Comparison of ENCODE assay signal across 13 cellular contexts in genomic region chr7:26958834-26959233, GRCh38.
DNase-seq lines count a peak whose midpoint lies in the region; ATAC-seq and TF ChIP-seq lines count a peak whose summit lies in the region.
"Had no signal": no experiment of that assay in that cellular context is flagged by ENCODE, and none has a peak within 500 bp of the region (broad histone marks: within the 10 kb centered on the region; RNA-seq: fewer than 3 reads in every experiment).

No MANE protein-coding gene starts in this region.

- POLR2A ChIA-PET in RWPE1 (lab: Yijun Ruan, JAX; ENCODE audit: low non-redundant PET) = no interaction called here

- peak overlapping the region; percentile 55 for H3K9ac ChIP-seq in skeletal muscle satellite cell (ENCODE audit: low read depth, low read length)
- H3K9ac ChIP-seq: parathyroid adenoma had no signal

- intact Hi-C loops in left lung (cut with DNase I) = no loop called here

- H3K4me2 ChIP-seq in skeletal muscle satellite cell (ENCODE audit: low read length) = peak overlapping the region; percentile 49

- peak; percentile 46 for DNase-seq in GM04504 (ENCODE audit: low read depth)
- DNase-seq in RWPE1 (ENCODE audit: low spot score) = peak; percentile 67
- DNase-seq in fibroblast of pulmonary artery (ENCODE audit: low read depth) = peak; percentile 35
- DNase-seq in left lung = no peak
- no peak for DNase-seq in NCI-H187 (lab: John Stamatoyannopoulos, UW)
- DNase-seq: DMS 273 treated with DMSO at 0.1 percent for 48 hours; heart right ventricle; stimulated activated CD4-positive, alpha-beta T cell treated with anti-CD3 and anti-CD28 coated beads, Interleukin-2, amount 100 ng/mL, for 48 hours had no signal

- no peak for ATAC-seq in left lung
- ATAC-seq in HG03565 (IDR thresholded peaks at IDR 0.05; ENCODE audit: unreplicated experiment) = no peak
- ATAC-seq: heart right ventricle had no signal

- no peak overlapping the region for H3K27ac ChIP-seq in RWPE1
- no peak overlapping the region for H3K27ac ChIP-seq in left lung
- H3K27ac ChIP-seq: heart right ventricle, parathyroid adenoma had no signal

- H3K4me3 ChIP-seq in fibroblast of pulmonary artery (replicated peaks; ENCODE audit: low read depth, low read length) (no peak overlapping the region), skeletal muscle satellite cell (ENCODE audit: low read length) (no peak overlapping the region), left lung (no peak overlapping the region)
- H3K4me3 ChIP-seq: HAP-1, heart right ventricle, lung had no signal

- H3K36me3 ChIP-seq in skeletal muscle satellite cell (ENCODE audit: insufficient read depth, low read length) (no peaks in the 10 kb centered on the region), left lung (no peaks in the 10 kb centered on the region)
- H3K36me3 ChIP-seq: HAP-1, heart right ventricle had no signal

- TF ChIP-seq CTCF in RWPE1 (conservative IDR thresholded peaks at IDR 0.05; ENCODE audit: low read depth) (no peak), fibroblast of pulmonary artery (IDR thresholded peaks at IDR 0.05; ENCODE audit: low read length, missing control alignments) (no peak), left lung (IDR thresholded peaks at IDR 0.05) (no peak)

- H3K9me3 ChIP-seq in skeletal muscle satellite cell (replicated peaks; ENCODE audit: low read length) = no peaks in the 10 kb centered on the region
- no peaks in the 10 kb centered on the region for H3K9me3 ChIP-seq in left lung
- H3K9me3 ChIP-seq: HAP-1, heart right ventricle had no signal

- no peaks in the 10 kb centered on the region for H3K27me3 ChIP-seq in skeletal muscle satellite cell (ENCODE audit: control insufficient read depth, insufficient read depth, low read length)
- no peaks in the 10 kb centered on the region for H3K27me3 ChIP-seq in left lung

- CTCF ChIA-PET in RWPE1 (lab: Yijun Ruan, JAX) = no interaction called here

- peaks cover 23% of the 10 kb centered on the region for H3K4me1 ChIP-seq in skeletal muscle satellite cell (ENCODE audit: control insufficient read depth, insufficient read depth, low read length)
- H3K4me1 ChIP-seq in left lung = no peaks in the 10 kb centered on the region
- H3K4me1 ChIP-seq: HAP-1, heart right ventricle, parathyroid adenoma had no signal

Comparison
In these comparisons a context has a peak if more than half of its experiments do, and no peak if none do; other contexts are left out.
1. DNase-seq: peak in GM04504 (single experiment), RWPE1 (single experiment) and fibroblast of pulmonary artery (single experiment); none in left lung (0 of 2) and NCI-H187 (0 of 2).